In the genomic region with DNA sequence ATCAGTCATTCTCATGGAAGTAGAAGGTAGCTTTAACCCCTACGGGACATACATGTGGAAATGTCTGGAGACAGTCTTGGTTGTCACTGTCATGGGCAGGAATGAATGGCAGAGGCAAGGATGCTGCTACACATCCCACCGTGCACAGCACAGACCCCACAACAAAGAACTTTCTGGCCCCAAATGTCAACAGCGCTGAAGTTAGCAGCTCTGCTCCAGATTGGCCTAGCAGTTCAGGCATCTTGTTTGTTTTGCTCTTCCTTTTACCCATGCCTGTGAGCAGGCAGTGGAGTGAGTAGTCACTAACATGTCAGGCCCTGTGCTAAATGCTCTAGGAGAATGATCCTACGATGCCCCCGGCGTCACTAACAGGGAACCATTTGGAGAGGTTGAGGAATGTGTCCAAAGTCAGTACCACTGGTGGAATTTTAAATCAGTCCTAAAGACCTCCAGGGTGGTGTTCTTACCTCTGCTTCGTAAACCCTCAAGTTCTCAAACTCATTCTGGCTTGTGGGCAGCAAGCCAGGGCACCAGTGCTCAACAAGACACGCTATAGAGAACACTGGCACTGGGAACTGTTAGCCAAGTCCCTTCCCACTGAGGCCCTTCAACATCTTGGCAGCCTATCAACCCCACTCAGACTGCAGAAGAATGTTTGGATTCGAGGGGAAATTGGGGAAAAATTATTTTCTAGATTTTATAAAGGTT, we compare ENCODE assay signal across 1 cellular context.
TF ChIP-seq lines count a peak whose summit lies in the region.

No MANE protein-coding gene starts in this region.

TF ChIP-seq in HepG2, 621 proteins besides CTCF, POLR2A, EP300 and RAD21 (continued from another document):
- TF ChIP-seq, protein P1, sequence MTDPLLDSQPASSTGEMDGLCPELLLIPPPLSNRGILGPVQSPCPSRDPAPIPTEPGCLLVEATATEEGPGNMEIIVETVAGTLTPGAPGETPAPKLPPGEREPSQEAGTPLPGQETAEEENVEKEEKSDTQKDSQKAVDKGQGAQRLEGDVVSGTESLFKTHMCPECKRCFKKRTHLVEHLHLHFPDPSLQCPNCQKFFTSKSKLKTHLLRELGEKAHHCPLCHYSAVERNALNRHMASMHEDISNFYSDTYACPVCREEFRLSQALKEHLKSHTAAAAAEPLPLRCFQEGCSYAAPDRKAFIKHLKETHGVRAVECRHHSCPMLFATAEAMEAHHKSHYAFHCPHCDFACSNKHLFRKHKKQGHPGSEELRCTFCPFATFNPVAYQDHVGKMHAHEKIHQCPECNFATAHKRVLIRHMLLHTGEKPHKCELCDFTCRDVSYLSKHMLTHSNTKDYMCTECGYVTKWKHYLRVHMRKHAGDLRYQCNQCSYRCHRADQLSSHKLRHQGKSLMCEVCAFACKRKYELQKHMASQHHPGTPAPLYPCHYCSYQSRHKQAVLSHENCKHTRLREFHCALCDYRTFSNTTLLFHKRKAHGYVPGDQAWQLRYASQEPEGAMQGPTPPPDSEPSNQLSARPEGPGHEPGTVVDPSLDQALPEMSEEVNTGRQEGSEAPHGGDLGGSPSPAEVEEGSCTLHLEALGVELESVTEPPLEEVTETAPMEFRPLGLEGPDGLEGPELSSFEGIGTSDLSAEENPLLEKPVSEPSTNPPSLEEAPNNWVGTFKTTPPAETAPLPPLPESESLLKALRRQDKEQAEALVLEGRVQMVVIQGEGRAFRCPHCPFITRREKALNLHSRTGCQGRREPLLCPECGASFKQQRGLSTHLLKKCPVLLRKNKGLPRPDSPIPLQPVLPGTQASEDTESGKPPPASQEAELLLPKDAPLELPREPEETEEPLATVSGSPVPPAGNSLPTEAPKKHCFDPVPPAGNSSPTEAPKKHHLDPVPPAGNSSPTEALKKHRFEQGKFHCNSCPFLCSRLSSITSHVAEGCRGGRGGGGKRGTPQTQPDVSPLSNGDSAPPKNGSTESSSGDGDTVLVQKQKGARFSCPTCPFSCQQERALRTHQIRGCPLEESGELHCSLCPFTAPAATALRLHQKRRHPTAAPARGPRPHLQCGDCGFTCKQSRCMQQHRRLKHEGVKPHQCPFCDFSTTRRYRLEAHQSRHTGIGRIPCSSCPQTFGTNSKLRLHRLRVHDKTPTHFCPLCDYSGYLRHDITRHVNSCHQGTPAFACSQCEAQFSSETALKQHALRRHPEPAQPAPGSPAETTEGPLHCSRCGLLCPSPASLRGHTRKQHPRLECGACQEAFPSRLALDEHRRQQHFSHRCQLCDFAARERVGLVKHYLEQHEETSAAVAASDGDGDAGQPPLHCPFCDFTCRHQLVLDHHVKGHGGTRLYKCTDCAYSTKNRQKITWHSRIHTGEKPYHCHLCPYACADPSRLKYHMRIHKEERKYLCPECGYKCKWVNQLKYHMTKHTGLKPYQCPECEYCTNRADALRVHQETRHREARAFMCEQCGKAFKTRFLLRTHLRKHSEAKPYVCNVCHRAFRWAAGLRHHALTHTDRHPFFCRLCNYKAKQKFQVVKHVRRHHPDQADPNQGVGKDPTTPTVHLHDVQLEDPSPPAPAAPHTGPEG (CRISPR knock-in tag; IDR thresholded peaks at IDR 0.05), result no peak
- TF ChIP-seq, protein P2, sequence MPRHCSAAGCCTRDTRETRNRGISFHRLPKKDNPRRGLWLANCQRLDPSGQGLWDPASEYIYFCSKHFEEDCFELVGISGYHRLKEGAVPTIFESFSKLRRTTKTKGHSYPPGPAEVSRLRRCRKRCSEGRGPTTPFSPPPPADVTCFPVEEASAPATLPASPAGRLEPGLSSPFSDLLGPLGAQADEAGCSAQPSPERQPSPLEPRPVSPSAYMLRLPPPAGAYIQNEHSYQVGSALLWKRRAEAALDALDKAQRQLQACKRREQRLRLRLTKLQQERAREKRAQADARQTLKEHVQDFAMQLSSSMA (CRISPR knock-in tag; IDR thresholded peaks at IDR 0.05), result no peak
- TF ChIP-seq SP2 (CRISPR knock-in tag; IDR thresholded peaks at IDR 0.05), result no peak
